In genomic region chr2:102186676-102187190, GRCh38 we compare ENCODE assay signal across 10 cellular contexts. TPM values are rescaled to one million over a fixed set of nuclear protein-coding genes. Genes with fewer than 3 reads are reported as not detected.
DNase-seq lines count a peak whose midpoint lies in the region; ATAC-seq and TF ChIP-seq lines count a peak whose summit lies in the region.
"Had no signal": no experiment of that assay in that cellular context is flagged by ENCODE, and none has a peak within 500 bp of the region (broad histone marks: within the 10 kb centered on the region; RNA-seq: fewer than 3 reads in every experiment).

IL1RL2 (plus strand) TSS chr2:102187023; CDS start chr2:102187868, 845 bp downstream.

- H3K4me3 Mint-ChIP-seq in activated CD4-positive, alpha-beta T cell treated with anti-CD3 and anti-CD28 coated beads, Interleukin-2, amount 10 ng/mL, durations not matched to agents 7 days and 5 days = peak within 1 kb of the TSS; percentile 66

- ATAC-seq in HG02852 (IDR thresholded peaks at IDR 0.05; ENCODE audit: unreplicated experiment) (no peak), GM21447 (IDR thresholded peaks at IDR 0.05; ENCODE audit: unreplicated experiment) (no peak)

- POLR2A ChIA-PET in AG04450 (lab: Yijun Ruan, JAX) = no interaction called here
- POLR2A ChIA-PET in activated CD4-positive, alpha-beta T cell treated with anti-CD3 and anti-CD28 coated beads, Interleukin-2, amount 10 ng/mL, durations not matched to agents 7 days and 5 days (lab: Charles Lee) = no interaction called here

- peak within 1 kb of the TSS; percentile 84 for H3K4me2 ChIP-seq in osteoblast (ENCODE audit: insufficient read depth, low read length)

- TF ChIP-seq CTCF in AG04450 (IDR thresholded peaks at IDR 0.05; ENCODE audit: low read depth, low read length) = no peak
- no peak for TF ChIP-seq CTCF in fibroblast of mammary gland (conservative IDR thresholded peaks at IDR 0.05; ENCODE audit: control insufficient read depth, insufficient read depth, low read depth, low read length)
- TF ChIP-seq CTCF in osteoblast (IDR thresholded peaks at IDR 0.05; ENCODE audit: extremely low read depth, low read depth, low read length) = no peak

- H3K27me3 Mint-ChIP-seq in activated CD4-positive, alpha-beta T cell treated with anti-CD3 and anti-CD28 coated beads, Interleukin-2, amount 10 ng/mL, durations not matched to agents 7 days and 5 days = peaks cover 14% of the 10 kb centered on the region

- no peaks in the 10 kb centered on the region for H3K9me3 Mint-ChIP-seq in activated CD4-positive, alpha-beta T cell treated with anti-CD3 and anti-CD28 coated beads, Interleukin-2, amount 10 ng/mL, durations not matched to agents 7 days and 5 days

- no peak within 1 kb of the TSS for H3K27ac Mint-ChIP-seq in activated CD4-positive, alpha-beta T cell treated with anti-CD3 and anti-CD28 coated beads, Interleukin-2, amount 10 ng/mL, durations not matched to agents 7 days and 5 days

- H3K27me3 ChIP-seq in AG04450 (ENCODE audit: control insufficient read depth, insufficient read depth, low read length) (no peaks in the 10 kb centered on the region), osteoblast (ENCODE audit: insufficient read depth, low read length) (no peaks in the 10 kb centered on the region)

- no peaks in the 10 kb centered on the region for H3K79me2 ChIP-seq in osteoblast (ENCODE audit: insufficient read depth, low read length)

- H3K27ac ChIP-seq in AG04450 (ENCODE audit: low read depth, low read length) (no peak within 1 kb of the TSS), osteoblast (ENCODE audit: low read depth, low read length) (peak within 1 kb of the TSS; percentile 71)
- H3K27ac ChIP-seq: WERI-Rb-1 had no signal

- H2AFZ ChIP-seq in osteoblast (ENCODE audit: low read length) = peak within 1 kb of the TSS; percentile 95

- no peak for DNase-seq in AG04450 (ENCODE audit: low read depth, low spot score)
- no peak for DNase-seq in activated CD4-positive, alpha-beta T cell treated with anti-CD3 and anti-CD28 coated beads, Interleukin-2, amount 10 ng/mL, durations not matched to agents 7 days and 5 days
- no peak for DNase-seq in fibroblast of mammary gland (ENCODE audit: low read depth)
- DNase-seq in osteoblast (ENCODE audit: insufficient read length, low spot score, missing footprints) = no peak
- no peak for DNase-seq in NCI-H146 treated with DMSO at 0.1 percent for 48 hours (lab: John Stamatoyannopoulos, UW; ENCODE audit: unreplicated experiment)
- DNase-seq in erythroblast (lab: John Stamatoyannopoulos, UW) = no peak
- DNase-seq: WERI-Rb-1 had no signal

- H3K4me1 ChIP-seq in osteoblast (ENCODE audit: insufficient read depth, low read length) = peaks cover 4% of the 10 kb centered on the region

- peak within 1 kb of the TSS; percentile 61 for H3K4me3 ChIP-seq in AG04450 (ENCODE audit: low read depth, low read length)
- H3K4me3 ChIP-seq in fibroblast of mammary gland (ENCODE audit: control insufficient read depth, low read depth, low read length) = peak within 1 kb of the TSS; percentile 42
- peak within 1 kb of the TSS; percentile 77 for H3K4me3 ChIP-seq in osteoblast (ENCODE audit: insufficient read depth, low read length)

- H3K36me3 ChIP-seq in osteoblast (ENCODE audit: insufficient read depth, low read length) = no peaks in the 10 kb centered on the region
- H3K36me3 ChIP-seq: WERI-Rb-1 had no signal

- no peak for TF ChIP-seq POLR2A in erythroblast (IDR thresholded peaks at IDR 0.05; ENCODE audit: low read length)

- H4K20me1 ChIP-seq in osteoblast (ENCODE audit: insufficient read depth, low read length) = no peaks in the 10 kb centered on the region

- peaks cover 3% of the 10 kb centered on the region for H3K36me3 Mint-ChIP-seq in activated CD4-positive, alpha-beta T cell treated with anti-CD3 and anti-CD28 coated beads, Interleukin-2, amount 10 ng/mL, durations not matched to agents 7 days and 5 days (ENCODE audit: low read depth)

- peaks cover 18% of the 10 kb centered on the region for H3K4me1 Mint-ChIP-seq in activated CD4-positive, alpha-beta T cell treated with anti-CD3 and anti-CD28 coated beads, Interleukin-2, amount 10 ng/mL, durations not matched to agents 7 days and 5 days

- H3K9me3 ChIP-seq in AG04450 (ENCODE audit: control insufficient read depth, insufficient read depth, low read length) (no peaks in the 10 kb centered on the region; the same call in 1 of the 2 replicates), osteoblast (ENCODE audit: low read depth, low read length) (no peaks in the 10 kb centered on the region)

- CTCF ChIA-PET in AG04450 (lab: Charles Lee) = interaction anchor here (1.0 to 4.5 kb wide), 4 partner anchors 39 to 257 kb away, joined by 3 to 32 read pairs (median 6); no protein-coding TSS in a partner anchor
- CTCF ChIA-PET in activated CD4-positive, alpha-beta T cell treated with anti-CD3 and anti-CD28 coated beads, Interleukin-2, amount 10 ng/mL, durations not matched to agents 7 days and 5 days (lab: Charles Lee) = interaction anchor here (0.6 to 1.1 kb wide), 2 partner anchors 11 to 14 kb away, joined by 3 to 4 read pairs; no protein-coding TSS in a partner anchor

RNA-seq across cellular contexts. Expression of gene IL1RL2, which starts in this region (rescaled TPM):
- 0.37 and 0.72 TPM in 2 replicates for polyA plus RNA-seq in AG04450 (2011; rRNA removed)
- 0.32 and 0.83 TPM in 2 replicates for polyA minus RNA-seq in AG04450 (2011; rRNA and poly(A)+ RNA removed)
- total RNA-seq in activated CD4-positive, alpha-beta T cell treated with anti-CD3 and anti-CD28 coated beads, Interleukin-2, amount 10 ng/mL, durations not matched to agents 7 days and 5 days = not detected
- 0.72 and 1.2 TPM in 2 replicates for total RNA-seq in osteoblast
- total RNA-seq: G401 had no signal
